Comparison of ENCODE assay signal across 13 cellular contexts in the genomic region with DNA sequence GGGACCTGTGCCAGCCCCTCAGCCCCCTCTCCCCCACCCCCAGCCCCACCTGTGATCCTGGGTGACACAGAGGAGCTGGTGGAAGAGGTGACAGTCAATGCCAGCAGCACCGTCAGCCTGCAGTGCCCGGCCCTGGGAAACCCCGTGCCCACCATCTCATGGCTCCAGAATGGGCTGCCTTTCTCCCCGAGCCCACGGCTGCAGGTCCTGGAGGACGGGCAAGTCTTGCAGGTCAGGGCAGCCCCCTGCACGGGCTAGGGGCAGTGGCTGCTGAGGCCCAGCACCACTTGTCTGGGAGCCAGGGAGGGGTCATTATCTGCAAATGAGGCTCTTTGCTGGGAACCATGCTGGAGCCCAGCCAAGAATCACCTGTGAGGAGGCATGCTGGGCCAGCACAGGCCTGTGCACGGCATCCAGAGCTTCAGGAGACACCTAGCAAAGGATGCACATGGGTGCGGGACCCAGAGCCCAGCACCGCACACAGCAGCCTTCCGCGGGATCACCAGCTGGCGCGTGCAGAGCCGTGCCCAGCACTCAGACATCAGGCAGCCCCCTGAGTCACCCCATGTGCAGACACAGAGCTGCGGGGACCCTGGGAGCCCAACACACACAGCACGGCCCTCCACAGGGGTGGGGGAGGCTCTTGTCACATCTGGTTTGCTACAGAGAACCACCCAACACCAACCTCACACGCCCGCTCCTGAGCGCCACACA.
"Had no signal": no experiment of that assay in that cellular context is flagged by ENCODE, and none has a peak within 500 bp of the region (broad histone marks: within the 10 kb centered on the region; RNA-seq: fewer than 3 reads in every experiment).

No MANE protein-coding gene starts in this region.

- H3K4me3 Mint-ChIP-seq: activated T-helper 1 cell treated with anti-CD3 and anti-CD28 coated beads, Interleukin-12 subunit alpha, Interleukin-12 subunit beta, Interleukin-2, Interleukin-4 antibody, amounts not matched to agents 30 ng/mL and 10 ng/mL and 1 ng/mL, durations not matched to agents 14 hours and 24 hours and 36 hours; natural killer cell; stimulated activated naive B cell treated with anti-CD40 and anti-IgM and Interleukin-4, amounts not matched to agents 10 μg/mL and 1 μg/mL and 100 μg/mL, for 72 hours had no signal

- H3K4me1 Mint-ChIP-seq: natural killer cell; stimulated activated naive B cell treated with anti-CD40 and anti-IgM and Interleukin-4, amounts not matched to agents 10 μg/mL and 1 μg/mL and 100 μg/mL, for 72 hours had no signal

- H3K4me1 ChIP-seq: thyroid gland had no signal

- H3K9me3 Mint-ChIP-seq: activated T-helper 1 cell treated with anti-CD3 and anti-CD28 coated beads, Interleukin-12 subunit alpha, Interleukin-12 subunit beta, Interleukin-2, Interleukin-4 antibody, amounts not matched to agents 30 ng/mL and 10 ng/mL and 1 ng/mL, durations not matched to agents 14 hours and 24 hours and 36 hours; natural killer cell; stimulated activated naive B cell treated with anti-CD40 and anti-IgM and Interleukin-4, amounts not matched to agents 10 μg/mL and 1 μg/mL and 100 μg/mL, for 72 hours had no signal

- H3K27ac Mint-ChIP-seq: activated T-helper 1 cell treated with anti-CD3 and anti-CD28 coated beads, Interleukin-12 subunit alpha, Interleukin-12 subunit beta, Interleukin-2, Interleukin-4 antibody, amounts not matched to agents 30 ng/mL and 10 ng/mL and 1 ng/mL, durations not matched to agents 14 hours and 24 hours and 36 hours; natural killer cell; stimulated activated naive B cell treated with anti-CD40 and anti-IgM and Interleukin-4, amounts not matched to agents 10 μg/mL and 1 μg/mL and 100 μg/mL, for 72 hours had no signal

- H3K27me3 ChIP-seq: thyroid gland had no signal

- H3K4me3 ChIP-seq: thyroid gland had no signal

- ATAC-seq: activated CD4-positive, CD25-positive, alpha-beta regulatory T cell treated with anti-CD3 and anti-CD28 coated beads, Interleukin-2, amount 50 U/mL, for 24 hours; natural killer cell; stimulated activated naive B cell treated with anti-CD40 and anti-IgM and Interleukin-4, amounts not matched to agents 10 μg/mL and 1 μg/mL and 100 μg/mL, for 72 hours had no signal

- H3K27ac ChIP-seq: brain microvascular endothelial cell, thyroid gland had no signal

- H3K36me3 ChIP-seq: brain microvascular endothelial cell, thyroid gland had no signal

- H3K36me3 Mint-ChIP-seq: natural killer cell; stimulated activated naive B cell treated with anti-CD40 and anti-IgM and Interleukin-4, amounts not matched to agents 10 μg/mL and 1 μg/mL and 100 μg/mL, for 72 hours had no signal

- DNase-seq: activated naive CD4-positive, alpha-beta T cell treated with Interleukin-2 at 50 U/mL for 16 hours; anterior cingulate cortex; brain microvascular endothelial cell; effector CD8-positive, alpha-beta T cell; foreskin melanocyte; kidney glomerular epithelial cell; mesendoderm; natural killer cell; stimulated activated CD4-positive, alpha-beta T cell treated with anti-CD3 and anti-CD28 coated beads, Interleukin-2, amount 100 ng/mL, for 48 hours; stimulated activated naive B cell treated with anti-CD40 and anti-IgM and Interleukin-4, amounts not matched to agents 10 μg/mL and 1 μg/mL and 100 μg/mL, for 72 hours; thyroid gland had no signal
